14 cellular contexts compared by ENCODE assay signal in genomic region chr9:79809931-79810330, GRCh38.
DNase-seq lines count a peak whose midpoint lies in the region; ATAC-seq and TF ChIP-seq lines count a peak whose summit lies in the region.
"Had no signal": no experiment of that assay in that cellular context is flagged by ENCODE, and none has a peak within 500 bp of the region (broad histone marks: within the 10 kb centered on the region; RNA-seq: fewer than 3 reads in every experiment).

No MANE protein-coding gene starts in this region.

- no peak overlapping the region for H3K9ac ChIP-seq in BLaER1 treated with 17β-estradiol and CSF1 and Interleukin-3, amounts not matched to agents 10 nM and 100 nM
- no peak overlapping the region for H3K9ac ChIP-seq in neuronal stem cell (ENCODE audit: low read depth, low read length, poor library complexity)
- H3K9ac ChIP-seq in Karpas-422 (ENCODE audit: low read length): no peak overlapping the region
- no peak overlapping the region for H3K9ac ChIP-seq in endodermal cell (ENCODE audit: extremely low read depth, low read length, poor library complexity, severe bottlenecking)

- H2BK15ac ChIP-seq in neuronal stem cell (ENCODE audit: low read length): no peak overlapping the region

- no peak overlapping the region for H3K4me3 Mint-ChIP-seq in endodermal cell
- H3K4me3 Mint-ChIP-seq: activated B cell treated with CpG ODN at 0.5 μM for 24 hours; activated T-cell treated with anti-CD3 and anti-CD28 coated beads, Interleukin-2, amount 50 U/mL, for 72 hours had no signal

- H3K27me3 ChIP-seq in BLaER1 treated with 17β-estradiol and CSF1 and Interleukin-3, amounts not matched to agents 10 nM and 100 nM: no peaks in the 10 kb centered on the region
- H3K27me3 ChIP-seq in neuronal stem cell (ENCODE audit: control insufficient read depth in 3 of 3, insufficient read depth in 3 of 3, low read depth in 1 of 3, low read length in 3 of 3) (no peaks in the 10 kb centered on the region), Karpas-422 (ENCODE audit: low read length) (no peaks in the 10 kb centered on the region), endodermal cell (ENCODE audit: control insufficient read depth, insufficient read depth, low read length, poor library complexity, severe bottlenecking) (no peaks in the 10 kb centered on the region)

- no peak overlapping the region for H3K14ac ChIP-seq in neuronal stem cell (ENCODE audit: low read length)

- no peak for TF ChIP-seq CTCF in endodermal cell (conservative IDR thresholded peaks at IDR 0.05)

- no peaks in the 10 kb centered on the region for H3K27me3 Mint-ChIP-seq in endodermal cell (ENCODE audit: insufficient read depth)
- H3K27me3 Mint-ChIP-seq: activated B cell treated with CpG ODN at 0.5 μM for 24 hours, naive B cell had no signal

- no peak overlapping the region for H3K18ac ChIP-seq in neuronal stem cell (ENCODE audit: low read length)

- peak overlapping the region; percentile 49 for H2AFZ ChIP-seq in neuronal stem cell (ENCODE audit: low read length)
- H2AFZ ChIP-seq in Karpas-422 (ENCODE audit: low read length): no peak overlapping the region

- in situ Hi-C loops in G401 (cut with HindIII; ENCODE audit: low sequenced_read_pairs): no loop called here

- no peaks in the 10 kb centered on the region for H4K20me1 ChIP-seq in BLaER1 treated with 17β-estradiol and CSF1 and Interleukin-3, amounts not matched to agents 10 nM and 100 nM
- no peaks in the 10 kb centered on the region for H4K20me1 ChIP-seq in Karpas-422 (ENCODE audit: insufficient read depth, low read depth, low read length)

- H3K27ac Mint-ChIP-seq in endodermal cell: no peak overlapping the region
- H3K27ac Mint-ChIP-seq: activated B cell treated with CpG ODN at 0.5 μM for 24 hours; activated T-cell treated with anti-CD3 and anti-CD28 coated beads, Interleukin-2, amount 50 U/mL, for 72 hours; naive B cell had no signal

- no peaks in the 10 kb centered on the region for H3K79me2 ChIP-seq in Karpas-422 (ENCODE audit: low read length)

- H3K79me1 ChIP-seq in neuronal stem cell (ENCODE audit: low read depth, low read length): no peaks in the 10 kb centered on the region

- H4K8ac ChIP-seq in neuronal stem cell (ENCODE audit: low read depth, low read length): no peak overlapping the region

- H3K9me2 ChIP-seq in Karpas-422 (replicated peaks; ENCODE audit: insufficient read depth, low read length): no peaks in the 10 kb centered on the region

- ATAC-seq in GM19397 (IDR thresholded peaks at IDR 0.05; ENCODE audit: unreplicated experiment): no peak
- ATAC-seq: activated T-cell treated with anti-CD3 and anti-CD28 coated beads, Interleukin-2, amount 50 U/mL, for 72 hours; Right ventricle myocardium inferior had no signal

- H3K4me2 ChIP-seq in BLaER1 treated with 17β-estradiol and CSF1 and Interleukin-3, amounts not matched to agents 10 nM and 100 nM: peak overlapping the region; percentile 42 to 92 (median 73); a peak in 18 of 22 replicates
- H3K4me2 ChIP-seq in neuronal stem cell (ENCODE audit: insufficient read depth, low read length, poor library complexity, severe bottlenecking) (no peak overlapping the region), Karpas-422 (ENCODE audit: low read depth, low read length, poor library complexity, severe bottlenecking) (no peak overlapping the region)

- H2BK120ac ChIP-seq in neuronal stem cell (ENCODE audit: low read depth, low read length): no peak overlapping the region

- H4K91ac ChIP-seq in neuronal stem cell (ENCODE audit: low read depth, low read length, poor library complexity): no peak overlapping the region

- peak; percentile 75 for DNase-seq in dedifferentiated amniotic fluid mesenchymal stem cell (ENCODE audit: extremely low spot score)
- no peak for DNase-seq in neuronal stem cell (ENCODE audit: low spot score)
- DNase-seq in Karpas-422: no peak
- DNase-seq in endodermal cell: no peak
- DNase-seq in G401 (ENCODE audit: low spot score): no peak
- DNase-seq: activated B cell treated with CpG ODN at 0.5 μM for 24 hours; activated T-cell treated with anti-CD3 and anti-CD28 coated beads, Interleukin-2, amount 50 U/mL, for 72 hours; central memory CD4-positive, alpha-beta T cell; naive B cell; NCI-H2227 treated with DMSO at 0.1 percent for 48 hours had no signal

- no peak overlapping the region for H3K23ac ChIP-seq in neuronal stem cell (ENCODE audit: low read depth, low read length, poor library complexity)

- H3K4me3 ChIP-seq in BLaER1 treated with 17β-estradiol and CSF1 and Interleukin-3, amounts not matched to agents 10 nM and 100 nM: no peak overlapping the region
- H3K4me3 ChIP-seq in neuronal stem cell (ENCODE audit: low read length in 2 of 2): no peak overlapping the region
- no peak overlapping the region for H3K4me3 ChIP-seq in Karpas-422 (ENCODE audit: low read length)
- H3K4me3 ChIP-seq in endodermal cell (ENCODE audit: low read length): no peak overlapping the region

- H3K36me3 ChIP-seq in BLaER1 treated with 17β-estradiol and CSF1 and Interleukin-3, amounts not matched to agents 10 nM and 100 nM: no peaks in the 10 kb centered on the region
- H3K36me3 ChIP-seq in KOPT-K1 (ENCODE audit: insufficient read depth, low read length) (no peaks in the 10 kb centered on the region), neuronal stem cell (replicated peaks in 1 of 2; ENCODE audit: control insufficient read depth in 2 of 2, insufficient read depth in 2 of 2, low read length in 2 of 2) (no peaks in the 10 kb centered on the region), Karpas-422 (ENCODE audit: insufficient read depth, low read length) (no peaks in the 10 kb centered on the region), endodermal cell (ENCODE audit: control insufficient read depth, insufficient read depth, low read length) (no peaks in the 10 kb centered on the region)

- peak overlapping the region in 4 of 11 experiments; percentile 81 to 88 (median 86); a peak in 6 of 22 replicates for H3K27ac ChIP-seq in BLaER1 treated with 17β-estradiol and CSF1 and Interleukin-3, amounts not matched to agents 10 nM and 100 nM
- H3K27ac ChIP-seq in KOPT-K1 (ENCODE audit: low read depth, low read length, poor library complexity, severe bottlenecking) (peak overlapping the region; percentile 29), neuronal stem cell (replicated peaks; ENCODE audit: low read length) (no peak overlapping the region), Karpas-422 (ENCODE audit: low read length) (no peak overlapping the region), endodermal cell (ENCODE audit: low read depth, low read length) (no peak overlapping the region)

- H3K4ac ChIP-seq in neuronal stem cell (ENCODE audit: low read length): no peak overlapping the region

- no peaks in the 10 kb centered on the region for H3K9me3 ChIP-seq in BLaER1 treated with 17β-estradiol and CSF1 and Interleukin-3, amounts not matched to agents 10 nM and 100 nM (replicated peaks in 1 of 11)
- H3K9me3 ChIP-seq in KOPT-K1 (ENCODE audit: insufficient read depth, low read length, poor library complexity, severe bottlenecking): no peaks in the 10 kb centered on the region
- no peaks in the 10 kb centered on the region for H3K9me3 ChIP-seq in neuronal stem cell (replicated peaks in 1 of 2; ENCODE audit: control insufficient read depth in 2 of 2, insufficient read depth in 1 of 2, low read depth in 1 of 2, low read length in 2 of 2)
- H3K9me3 ChIP-seq in Karpas-422 (ENCODE audit: low read length): no peaks in the 10 kb centered on the region
- H3K9me3 ChIP-seq in endodermal cell (ENCODE audit: control insufficient read depth, low read length): no peaks in the 10 kb centered on the region

- no peaks in the 10 kb centered on the region for H3K9me3 Mint-ChIP-seq in endodermal cell
- H3K9me3 Mint-ChIP-seq: activated B cell treated with CpG ODN at 0.5 μM for 24 hours; activated T-cell treated with anti-CD3 and anti-CD28 coated beads, Interleukin-2, amount 50 U/mL, for 72 hours; naive B cell had no signal

- H3K4me1 Mint-ChIP-seq in endodermal cell: peaks cover 14% of the 10 kb centered on the region

- H2BK5ac ChIP-seq in neuronal stem cell (ENCODE audit: low read length): no peak overlapping the region

- H3K4me1 ChIP-seq in BLaER1 treated with 17β-estradiol and CSF1 and Interleukin-3, amounts not matched to agents 10 nM and 100 nM: peaks cover 44 to 71% (median 58%) of the 10 kb centered on the region in 10 experiments
- H3K4me1 ChIP-seq in neuronal stem cell (ENCODE audit: control insufficient read depth in 2 of 2, insufficient read depth in 1 of 2, low read depth in 1 of 2, low read length in 2 of 2) (peaks cover 0 to 6% of the 10 kb centered on the region in 2 donors), Karpas-422 (ENCODE audit: low read length) (peaks cover 14% of the 10 kb centered on the region), endodermal cell (ENCODE audit: control insufficient read depth, insufficient read depth, low read length) (no peaks in the 10 kb centered on the region)

- H2AK5ac ChIP-seq in neuronal stem cell (ENCODE audit: low read depth, low read length): no peak overlapping the region

- WGBS in neuronal stem cell (ENCODE audit: extremely low coverage in 2 of 2, insufficient read length in 2 of 2, insufficient replicate concordance in 1 of 2), 2 donors: no CpG with 5 or more reads among the region's 1 CpG
- 75 to 90% methylated on average over 1 of the region's 1 CpG for WGBS in endodermal cell (ENCODE audit: insufficient coverage in 1 of 2, insufficient read length in 1 of 2), 2 experiments

- H3K36me3 Mint-ChIP-seq in endodermal cell (ENCODE audit: low read depth): no peaks in the 10 kb centered on the region
- H3K36me3 Mint-ChIP-seq: naive B cell had no signal

- no peak overlapping the region for H2BK12ac ChIP-seq in neuronal stem cell (ENCODE audit: low read length)

Comparison
In these comparisons a context has a peak if more than half of its experiments do, and no peak if none do; other contexts are left out.
1. H3K4me2 ChIP-seq: peak in BLaER1 treated with 17β-estradiol and CSF1 and Interleukin-3, amounts not matched to agents 10 nM and 100 nM (11 of 11); none in neuronal stem cell (single experiment) and Karpas-422 (single experiment).